In genomic region chr11:972812-973211, GRCh38 we compare ENCODE assay signal across 18 cellular contexts. TPM values are rescaled to one million over a fixed set of nuclear protein-coding genes. Genes with fewer than 3 reads are reported as not detected.
A peak's percentile ranks its signal among the peaks of the same experiment; 100 is the strongest.
DNase-seq lines count a peak whose midpoint lies in the region; ATAC-seq lines count a peak whose summit lies in the region.
"Had no signal": no experiment of that assay in that cellular context is flagged by ENCODE, and none has a peak within 500 bp of the region (broad histone marks: within the 10 kb centered on the region; RNA-seq: fewer than 3 reads in every experiment).

No MANE protein-coding gene starts in this region.

- H3K4me3 ChIP-seq in H7 (ENCODE audit: insufficient read depth, low read depth, low read length) = no peak overlapping the region
- no peak overlapping the region for H3K4me3 ChIP-seq in mesenchymal stem cell (ENCODE audit: insufficient read depth in 1 of 2, low read depth in 1 of 2, low read length in 2 of 2)
- H3K4me3 ChIP-seq: A549, GM12878, HAP-1 had no signal

- H3K4me1 Mint-ChIP-seq in stimulated activated naive B cell treated with anti-CD40 and anti-IgM and Interleukin-4, amounts not matched to agents 10 μg/mL and 1 μg/mL and 100 μg/mL, for 72 hours = peaks cover 24 to 29% of the 10 kb centered on the region in 2 donors

- H2BK5ac ChIP-seq in mesenchymal stem cell (ENCODE audit: low read depth, low read length, poor library complexity, severe bottlenecking) = no peak overlapping the region

- no peaks in the 10 kb centered on the region for H3K9me3 ChIP-seq in mesenchymal stem cell (ENCODE audit: control insufficient read depth, low read length)
- H3K9me3 ChIP-seq: A549, HAP-1 had no signal

- peaks cover 47 to 66% of the 10 kb centered on the region in 2 donors for H3K36me3 Mint-ChIP-seq in stimulated activated naive B cell treated with anti-CD40 and anti-IgM and Interleukin-4, amounts not matched to agents 10 μg/mL and 1 μg/mL and 100 μg/mL, for 72 hours

- H3K4ac ChIP-seq in mesenchymal stem cell (ENCODE audit: low read depth in 1 of 2, low read length in 2 of 2) = no peak overlapping the region

- no peaks in the 10 kb centered on the region for H3K27me3 Mint-ChIP-seq in stimulated activated naive B cell treated with anti-CD40 and anti-IgM and Interleukin-4, amounts not matched to agents 10 μg/mL and 1 μg/mL and 100 μg/mL, for 72 hours

- intact Hi-C loops in Right ventricle myocardium inferior (cut with DNase I) = no loop called here
- intact Hi-C loops in left cardiac atrium (cut with DNase I) = no loop called here

- H3K23ac ChIP-seq in mesenchymal stem cell (ENCODE audit: low read length in 2 of 2) = no peak overlapping the region

- H2AFZ ChIP-seq in mesenchymal stem cell (ENCODE audit: low read depth, low read length) = no peak overlapping the region

- no peak overlapping the region for H3K4me2 ChIP-seq in mesenchymal stem cell (ENCODE audit: low read length, poor library complexity, severe bottlenecking)
- H3K4me2 ChIP-seq: A549 had no signal

- H3K9ac ChIP-seq in mesenchymal stem cell (ENCODE audit: low read length) = no peak overlapping the region

- no peak overlapping the region for H2AK5ac ChIP-seq in mesenchymal stem cell (ENCODE audit: low read length, severe bottlenecking)

- peaks cover 56% of the 10 kb centered on the region for H3K79me1 ChIP-seq in mesenchymal stem cell (replicated peaks; ENCODE audit: low read length, poor library complexity, severe bottlenecking)

- H3K14ac ChIP-seq in mesenchymal stem cell (ENCODE audit: low read length in 2 of 2) = no peak overlapping the region

- H3K9me3 Mint-ChIP-seq in stimulated activated naive B cell treated with anti-CD40 and anti-IgM and Interleukin-4, amounts not matched to agents 10 μg/mL and 1 μg/mL and 100 μg/mL, for 72 hours = no peaks in the 10 kb centered on the region
- H3K9me3 Mint-ChIP-seq: CD8-positive, alpha-beta T cell had no signal

- H3K18ac ChIP-seq in mesenchymal stem cell (ENCODE audit: low read depth in 1 of 2, low read length in 2 of 2) = no peak overlapping the region

- no peak overlapping the region for H3K4me3 Mint-ChIP-seq in stimulated activated naive B cell treated with anti-CD40 and anti-IgM and Interleukin-4, amounts not matched to agents 10 μg/mL and 1 μg/mL and 100 μg/mL, for 72 hours
- H3K4me3 Mint-ChIP-seq: CD8-positive, alpha-beta T cell had no signal

- no peak for ATAC-seq in Right ventricle myocardium inferior
- ATAC-seq in left cardiac atrium = no peak
- ATAC-seq in stimulated activated naive B cell treated with anti-CD40 and anti-IgM and Interleukin-4, amounts not matched to agents 10 μg/mL and 1 μg/mL and 100 μg/mL, for 72 hours (replicated peaks) = no peak
- ATAC-seq: A549; CD8-positive, alpha-beta T cell; GM12878 had no signal

- H4K8ac ChIP-seq in mesenchymal stem cell (ENCODE audit: low read length) = no peak overlapping the region

- H3K27ac Mint-ChIP-seq in stimulated activated naive B cell treated with anti-CD40 and anti-IgM and Interleukin-4, amounts not matched to agents 10 μg/mL and 1 μg/mL and 100 μg/mL, for 72 hours = peak overlapping the region; percentile 56

- no peak overlapping the region for H3K27ac ChIP-seq in mesenchymal stem cell (ENCODE audit: low read length, poor library complexity, severe bottlenecking)
- H3K27ac ChIP-seq: 22Rv1, A549 had no signal

- H2BK120ac ChIP-seq in mesenchymal stem cell (ENCODE audit: low read depth, low read length) = no peak overlapping the region

- H2BK12ac ChIP-seq in mesenchymal stem cell (ENCODE audit: low read length in 2 of 2) = no peak overlapping the region

- H3K36me3 ChIP-seq in H7 (replicated peaks; ENCODE audit: control insufficient read depth, insufficient read depth, low read length) (peaks cover 12% of the 10 kb centered on the region), mesenchymal stem cell (ENCODE audit: control insufficient read depth in 1 of 2, insufficient read depth in 2 of 2, low read depth in 1 of 2, low read length in 2 of 2) (peaks cover 55 to 86% of the 10 kb centered on the region in 2 experiments)

- H2BK15ac ChIP-seq in mesenchymal stem cell (ENCODE audit: low read depth, poor library complexity, severe bottlenecking) = no peak overlapping the region

- H3K27me3 ChIP-seq in H7 (ENCODE audit: control insufficient read depth, insufficient read depth, low read length) (no peaks in the 10 kb centered on the region), mesenchymal stem cell (ENCODE audit: control insufficient read depth in 1 of 2, insufficient read depth in 1 of 2, low read length in 2 of 2) (no peaks in the 10 kb centered on the region)

- peaks cover 17% of the 10 kb centered on the region for H3K4me1 ChIP-seq in mesenchymal stem cell (ENCODE audit: control insufficient read depth, insufficient read depth, low read depth, low read length)
- H3K4me1 ChIP-seq: HAP-1 had no signal

- DNase-seq in Right ventricle myocardium inferior (ENCODE audit: missing footprints) (peak; percentile 42), left cardiac atrium (no peak), H7 (peak; percentile 24), mesenchymal stem cell (no peak), Kasumi-1 (lab: John Stamatoyannopoulos, UW) (no peak), OCI-M1 (lab: John Stamatoyannopoulos, UW) (no peak)
- DNase-seq in stimulated activated naive B cell treated with anti-CD40 and anti-IgM and Interleukin-4, amounts not matched to agents 10 μg/mL and 1 μg/mL and 100 μg/mL, for 72 hours = no peak
- DNase-seq: AML-193; CD8-positive, alpha-beta T cell; COR-L47; DMS 273 treated with DMSO at 0.1 percent for 48 hours; DMS53; DND-41; EL had no signal

- H4K91ac ChIP-seq in mesenchymal stem cell (ENCODE audit: low read length) = peak overlapping the region; percentile 32

- 98% methylated on average over 20 of the region's 20 CpGs for WGBS in mesenchymal stem cell

RNA-seq across cellular contexts. Expression of gene AP2A2, which starts 47.1 kb away (rescaled TPM):
- total RNA-seq in Right ventricle myocardium inferior (51.7 TPM), left cardiac atrium (10 to 100 TPM; 58.1 to 58.6 TPM)
- total RNA-seq in H7 (2014; rRNA removed; shearing (Covaris generic)) = 36.1 and 46.8 TPM in 2 replicates
- 75.8 TPM for polyA plus RNA-seq in mesenchymal stem cell (2013, experiment 1 of 2)
- 83.6 TPM for polyA plus RNA-seq in mesenchymal stem cell (2013, experiment 2 of 2)

Comparison
In these comparisons a context has a peak if more than half of its experiments do, and no peak if none do; other contexts are left out.
1. DNase-seq: peak in Right ventricle myocardium inferior (single experiment) and H7 (single experiment); none in left cardiac atrium (single experiment), mesenchymal stem cell (single experiment), stimulated activated naive B cell treated with anti-CD40 and anti-IgM and Interleukin-4, amounts not matched to agents 10 μg/mL and 1 μg/mL and 100 μg/mL, for 72 hours (single experiment), Kasumi-1 (0 of 2) and OCI-M1 (single experiment).